Comparison of ENCODE assay signal across 20 cellular contexts in genomic region chr7:127338122-127338521, GRCh38. TPM values are rescaled to one million over a fixed set of nuclear protein-coding genes. Genes with fewer than 3 reads are reported as not detected.
DNase-seq lines count a peak whose midpoint lies in the region; ATAC-seq and TF ChIP-seq lines count a peak whose summit lies in the region.
"Had no signal": no experiment of that assay in that cellular context is flagged by ENCODE, and none has a peak within 500 bp of the region (broad histone marks: within the 10 kb centered on the region; RNA-seq: fewer than 3 reads in every experiment).

No MANE protein-coding gene starts in this region.

- POLR2A ChIA-PET in activated CD4-positive, alpha-beta T cell treated with anti-CD3 and anti-CD28 coated beads, Interleukin-2, amount 10 ng/mL, durations not matched to agents 7 days and 5 days (lab: Charles Lee): no interaction called here

- H3K9me3 Mint-ChIP-seq in activated CD4-positive, alpha-beta T cell treated with anti-CD3 and anti-CD28 coated beads, Interleukin-2, amount 10 ng/mL, durations not matched to agents 7 days and 5 days: no peaks in the 10 kb centered on the region

- no peak overlapping the region for H3K23ac ChIP-seq in trophoblast cell (ENCODE audit: low read length)

- H3K4me3 ChIP-seq in right cardiac atrium (ENCODE audit: low read length) (no peak overlapping the region), heart left ventricle (no peak overlapping the region), trophoblast cell (ENCODE audit: low read depth, low read length) (no peak overlapping the region)
- H3K4me3 ChIP-seq: A549; BLaER1 treated with 17β-estradiol and CSF1 and Interleukin-3, amounts not matched to agents 10 nM and 100 nM had no signal

- 72% methylated on average over 1 of the region's 1 CpG for WGBS in right cardiac atrium
- WGBS in heart left ventricle, 4 donors: 47 to 61% (median 55%) methylated on average over 1 of the region's 1 CpG
- WGBS in trophoblast cell (ENCODE audit: extremely low coverage, insufficient coverage, insufficient read length): no CpG with 5 or more reads among the region's 1 CpG

- H3K27me3 ChIP-seq in right cardiac atrium (ENCODE audit: control insufficient read depth, insufficient read depth) (no peaks in the 10 kb centered on the region), heart left ventricle (peaks cover 0 to 2% (median 0%) of the 10 kb centered on the region in 9 donors), trophoblast cell (ENCODE audit: insufficient read depth, low read length) (no peaks in the 10 kb centered on the region)
- H3K27me3 ChIP-seq: BLaER1 treated with 17β-estradiol and CSF1 and Interleukin-3, amounts not matched to agents 10 nM and 100 nM had no signal

- intact Hi-C loops in Right ventricle myocardium inferior (cut with DNase I): no loop called here
- intact Hi-C loops in right cardiac atrium (cut with DNase I): no loop called here
- intact Hi-C loops in heart left ventricle (cut with DNase I): no loop called here
- intact Hi-C loops in cardiac septum (cut with DNase I): no loop called here
- intact Hi-C loops in left colon (cut with DNase I, micrococcal nuclease): no loop called here

- H3K27ac Mint-ChIP-seq in activated CD4-positive, alpha-beta T cell treated with anti-CD3 and anti-CD28 coated beads, Interleukin-2, amount 10 ng/mL, durations not matched to agents 7 days and 5 days: no peak overlapping the region
- H3K27ac Mint-ChIP-seq: B cell; CD4-positive, alpha-beta T cell; CD8-positive, alpha-beta T cell had no signal

- H3K4me1 ChIP-seq in right cardiac atrium (ENCODE audit: control insufficient read depth, insufficient read depth, low read length): no peaks in the 10 kb centered on the region
- peaks cover 0 to 5% (median 0%) of the 10 kb centered on the region in 12 donors for H3K4me1 ChIP-seq in heart left ventricle
- H3K4me1 ChIP-seq in trophoblast cell (ENCODE audit: control insufficient read depth in 1 of 2, insufficient read depth in 2 of 2, low read length in 2 of 2): no peaks in the 10 kb centered on the region
- H3K4me1 ChIP-seq: A549; BLaER1 treated with 17β-estradiol and CSF1 and Interleukin-3, amounts not matched to agents 10 nM and 100 nM; Caco-2 had no signal

- CTCF ChIA-PET in activated CD4-positive, alpha-beta T cell treated with anti-CD3 and anti-CD28 coated beads, Interleukin-2, amount 10 ng/mL, durations not matched to agents 7 days and 5 days (lab: Charles Lee): interaction anchor here (1.7 kb wide), 1 partner anchor 10 kb away, joined by 5 read pairs; no protein-coding TSS in a partner anchor

- DNase-seq in Right ventricle myocardium inferior (ENCODE audit: missing footprints) (no peak), right cardiac atrium (no peak), heart left ventricle (no peak), cardiac septum (ENCODE audit: low spot score) (no peak), left colon (no peak), trophoblast cell (no peak)
- no peak for DNase-seq in activated CD4-positive, alpha-beta T cell treated with anti-CD3 and anti-CD28 coated beads, Interleukin-2, amount 50 U/mL, for 48 hours
- DNase-seq in activated CD4-positive, alpha-beta T cell treated with anti-CD3 and anti-CD28 coated beads, Interleukin-2, amount 10 ng/mL, durations not matched to agents 7 days and 5 days: no peak
- DNase-seq: AML-193; Caco-2; Calu3; CD4-positive, alpha-beta T cell; CD8-positive, alpha-beta T cell; DMS79 treated with DMSO at 0.1 percent for 48 hours; GF-D8 had no signal

- no peak overlapping the region for H4K8ac ChIP-seq in trophoblast cell (ENCODE audit: low read depth, low read length)

- no peak overlapping the region for H2BK12ac ChIP-seq in trophoblast cell (ENCODE audit: low read length)

- H2AK5ac ChIP-seq in trophoblast cell (ENCODE audit: low read length): no peak overlapping the region

- no peak for TF ChIP-seq CTCF in heart left ventricle (IDR thresholded peaks at IDR 0.05)

- no peak overlapping the region for H3K4me2 ChIP-seq in trophoblast cell (ENCODE audit: low read length)
- H3K4me2 ChIP-seq: A549; BLaER1 treated with 17β-estradiol and CSF1 and Interleukin-3, amounts not matched to agents 10 nM and 100 nM had no signal

- no peak overlapping the region for H2BK5ac ChIP-seq in trophoblast cell (ENCODE audit: low read depth, low read length, poor library complexity)

- H3K4me3 Mint-ChIP-seq in activated CD4-positive, alpha-beta T cell treated with anti-CD3 and anti-CD28 coated beads, Interleukin-2, amount 10 ng/mL, durations not matched to agents 7 days and 5 days: no peak overlapping the region
- H3K4me3 Mint-ChIP-seq: B cell; CD4-positive, alpha-beta T cell; CD8-positive, alpha-beta T cell had no signal

- H3K27me3 Mint-ChIP-seq in activated CD4-positive, alpha-beta T cell treated with anti-CD3 and anti-CD28 coated beads, Interleukin-2, amount 10 ng/mL, durations not matched to agents 7 days and 5 days: peaks cover 23% of the 10 kb centered on the region

- H2AFZ ChIP-seq in trophoblast cell (ENCODE audit: insufficient read depth, low read length, poor library complexity): no peak overlapping the region

- H3K36me3 Mint-ChIP-seq in activated CD4-positive, alpha-beta T cell treated with anti-CD3 and anti-CD28 coated beads, Interleukin-2, amount 10 ng/mL, durations not matched to agents 7 days and 5 days (ENCODE audit: low read depth): no peaks in the 10 kb centered on the region
- H3K36me3 Mint-ChIP-seq: CD8-positive, alpha-beta T cell had no signal

- H3K36me3 ChIP-seq in heart left ventricle (no peaks in the 10 kb centered on the region), trophoblast cell (ENCODE audit: control insufficient read depth in 1 of 2, insufficient read depth in 2 of 2, low read length in 2 of 2) (no peaks in the 10 kb centered on the region)
- H3K36me3 ChIP-seq: BLaER1 treated with 17β-estradiol and CSF1 and Interleukin-3, amounts not matched to agents 10 nM and 100 nM had no signal

- no peak for TF ChIP-seq POLR2A in heart left ventricle (IDR thresholded peaks at IDR 0.05)

- no peak overlapping the region for H4K12ac ChIP-seq in trophoblast cell (ENCODE audit: low read depth, low read length)

- ATAC-seq in Right ventricle myocardium inferior (peak; percentile 57), right cardiac atrium (no peak), heart left ventricle (peak in 3 of 4 donors; percentile 37 to 79 (median 48)), left colon (peak; percentile 25)
- ATAC-seq: A549; CD8-positive, alpha-beta T cell had no signal

- H2BK120ac ChIP-seq in trophoblast cell (ENCODE audit: insufficient read depth, low read length, poor library complexity): no peak overlapping the region

- no peak overlapping the region for H3K18ac ChIP-seq in trophoblast cell (ENCODE audit: low read length)

- H3K79me1 ChIP-seq in trophoblast cell (ENCODE audit: low read length): no peaks in the 10 kb centered on the region

- peak overlapping the region; percentile 38 for H3K9ac ChIP-seq in trophoblast cell (ENCODE audit: low read length)
- H3K9ac ChIP-seq: BLaER1 treated with 17β-estradiol and CSF1 and Interleukin-3, amounts not matched to agents 10 nM and 100 nM had no signal

- H3K9me3 ChIP-seq in right cardiac atrium (ENCODE audit: control insufficient read depth, low read length): no peaks in the 10 kb centered on the region
- H3K9me3 ChIP-seq in heart left ventricle: peaks cover 0 to 13% (median 3%) of the 10 kb centered on the region in 12 donors
- H3K9me3 ChIP-seq in trophoblast cell (ENCODE audit: insufficient read depth, low read depth, low read length): no peaks in the 10 kb centered on the region

- no peak overlapping the region for H4K91ac ChIP-seq in trophoblast cell (ENCODE audit: low read depth, low read length)

- H3K14ac ChIP-seq in trophoblast cell (ENCODE audit: low read length): no peak overlapping the region

- no peaks in the 10 kb centered on the region for H3K4me1 Mint-ChIP-seq in activated CD4-positive, alpha-beta T cell treated with anti-CD3 and anti-CD28 coated beads, Interleukin-2, amount 10 ng/mL, durations not matched to agents 7 days and 5 days
- H3K4me1 Mint-ChIP-seq: B cell had no signal

- no peak overlapping the region for H3K27ac ChIP-seq in right cardiac atrium (ENCODE audit: low read length)
- peak overlapping the region in 2 of 12 donors; percentile 21 to 54 for H3K27ac ChIP-seq in heart left ventricle
- H3K27ac ChIP-seq in trophoblast cell (ENCODE audit: low read depth, low read length): no peak overlapping the region
- H3K27ac ChIP-seq: 22Rv1; A549; BLaER1 treated with 17β-estradiol and CSF1 and Interleukin-3, amounts not matched to agents 10 nM and 100 nM; C4-2B had no signal

- H3K79me2 ChIP-seq in trophoblast cell (ENCODE audit: control insufficient read depth, insufficient read depth, low read length, poor library complexity): no peaks in the 10 kb centered on the region

- H3K4ac ChIP-seq in trophoblast cell (ENCODE audit: low read depth, low read length): no peak overlapping the region

RNA-seq across cellular contexts. Expression of gene ZNF800, which starts 54.4 kb away (rescaled TPM):
- total RNA-seq in Right ventricle myocardium inferior: 20.1 TPM
- 10 to 100 TPM; 24.3 to 29.3 (median 26.8) TPM for total RNA-seq in right cardiac atrium
- polyA plus RNA-seq in right cardiac atrium: 5.9 TPM
- total RNA-seq in heart left ventricle: 10 to 100 TPM; 20.3 to 34.7 (median 22.9) TPM
- polyA plus RNA-seq in heart left ventricle: 1 to 10 TPM; 4.2 to 7.4 TPM
- total RNA-seq in cardiac septum: 26.3 TPM
- total RNA-seq in left colon: 10 to 100 TPM; 31.7 to 31.9 TPM
- polyA plus RNA-seq in trophoblast cell (2013): 21.1 and 23.8 TPM in 2 replicates
- 10 to 100 TPM; 43.6 to 50.7 TPM for total RNA-seq in activated CD4-positive, alpha-beta T cell treated with anti-CD3 and anti-CD28 coated beads, Interleukin-2, amount 10 ng/mL, durations not matched to agents 7 days and 5 days

Comparison
In these comparisons a context has a peak if more than half of its experiments do, and no peak if none do; other contexts are left out.
1. ATAC-seq: peak in Right ventricle myocardium inferior (single experiment), heart left ventricle (3 of 4) and left colon (single experiment); none in right cardiac atrium (0 of 2).